Comparison of ENCODE assay signal across 28 cellular contexts in genomic region chr13:110637747-110638146, GRCh38. TPM values are rescaled to one million over a fixed set of nuclear protein-coding genes. Genes with fewer than 3 reads are reported as not detected.
DNase-seq lines count a peak whose midpoint lies in the region; ATAC-seq and TF ChIP-seq lines count a peak whose summit lies in the region.
"Had no signal": no experiment of that assay in that cellular context is flagged by ENCODE, and none has a peak within 500 bp of the region (broad histone marks: within the 10 kb centered on the region; RNA-seq: fewer than 3 reads in every experiment).

No MANE protein-coding gene starts in this region.

- no peaks in the 10 kb centered on the region for H3K9me3 Mint-ChIP-seq in stimulated activated naive CD8-positive, alpha-beta T cell treated with anti-CD3 and anti-CD28 coated beads, Interleukin-15, amount 100 ng/mL, for 72 hours
- no peaks in the 10 kb centered on the region for H3K9me3 Mint-ChIP-seq in endodermal cell
- H3K9me3 Mint-ChIP-seq: activated CD4-positive, alpha-beta memory T cell treated with anti-CD3 and anti-CD28 coated beads for 36 hours; activated naive CD4-positive, alpha-beta T cell treated with anti-CD3 and anti-CD28 coated beads for 36 hours; effector memory CD8-positive, alpha-beta T cell; immature natural killer cell; memory B cell; nephron progenitor cell had no signal

- 81 to 92% methylated on average over 5 to 6 of the region's 6 CpGs for WGBS in endodermal cell (ENCODE audit: insufficient coverage in 1 of 2, insufficient read length in 1 of 2), 2 experiments

- H3K36me3 ChIP-seq in endodermal cell (ENCODE audit: control insufficient read depth, insufficient read depth, low read length): peaks cover 77% of the 10 kb centered on the region
- H3K36me3 ChIP-seq: uterus had no signal

- no peaks in the 10 kb centered on the region for H3K4me1 Mint-ChIP-seq in stimulated activated naive CD8-positive, alpha-beta T cell treated with anti-CD3 and anti-CD28 coated beads, Interleukin-15, amount 100 ng/mL, for 72 hours
- peaks cover 28% of the 10 kb centered on the region for H3K4me1 Mint-ChIP-seq in endodermal cell
- H3K4me1 Mint-ChIP-seq: immature natural killer cell, memory B cell, T-helper 17 cell had no signal

- peaks cover 18% of the 10 kb centered on the region for H3K4me1 ChIP-seq in endodermal cell (ENCODE audit: control insufficient read depth, insufficient read depth, low read length)
- H3K4me1 ChIP-seq: pancreas, uterus had no signal

- H3K27me3 ChIP-seq in endodermal cell (ENCODE audit: control insufficient read depth, insufficient read depth, low read length, poor library complexity, severe bottlenecking): no peaks in the 10 kb centered on the region
- H3K27me3 ChIP-seq: BLaER1, pancreas, stomach, uterus had no signal

- no peaks in the 10 kb centered on the region for H3K9me3 ChIP-seq in endodermal cell (ENCODE audit: control insufficient read depth, low read length)
- H3K9me3 ChIP-seq: BLaER1, pancreas, stomach, uterus had no signal

- no peak overlapping the region for H3K9ac ChIP-seq in endodermal cell (ENCODE audit: extremely low read depth, low read length, poor library complexity, severe bottlenecking)
- H3K9ac ChIP-seq: BLaER1 had no signal

- peak overlapping the region; percentile 71 to 74 for H3K27ac Mint-ChIP-seq in stimulated activated naive CD8-positive, alpha-beta T cell treated with anti-CD3 and anti-CD28 coated beads, Interleukin-15, amount 100 ng/mL, for 72 hours
- H3K27ac Mint-ChIP-seq in endodermal cell: no peak overlapping the region
- H3K27ac Mint-ChIP-seq: activated CD4-positive, alpha-beta memory T cell treated with anti-CD3 and anti-CD28 coated beads for 36 hours; activated naive CD4-positive, alpha-beta T cell treated with anti-CD3 and anti-CD28 coated beads for 36 hours; effector memory CD8-positive, alpha-beta T cell; immature natural killer cell; memory B cell had no signal

- no peak overlapping the region for H3K4me3 Mint-ChIP-seq in stimulated activated naive CD8-positive, alpha-beta T cell treated with anti-CD3 and anti-CD28 coated beads, Interleukin-15, amount 100 ng/mL, for 72 hours
- H3K4me3 Mint-ChIP-seq in endodermal cell: no peak overlapping the region
- H3K4me3 Mint-ChIP-seq: activated CD4-positive, alpha-beta memory T cell treated with anti-CD3 and anti-CD28 coated beads for 36 hours; activated naive CD4-positive, alpha-beta T cell treated with anti-CD3 and anti-CD28 coated beads for 36 hours; effector memory CD8-positive, alpha-beta T cell; immature natural killer cell; memory B cell; nephron progenitor cell; T-helper 17 cell had no signal

- TF ChIP-seq CTCF in endodermal cell (conservative IDR thresholded peaks at IDR 0.05): no peak

- no peak for ATAC-seq in stimulated activated naive CD8-positive, alpha-beta T cell treated with anti-CD3 and anti-CD28 coated beads, Interleukin-15, amount 100 ng/mL, for 72 hours
- no peak for ATAC-seq in stimulated activated naive CD8-positive, alpha-beta T cell treated with anti-CD3 and anti-CD28 coated beads, Interleukin-15, Interleukin-2, amounts not matched to agents 100 U/mL and 50 U/mL, for 24 hours
- no peak for ATAC-seq in GM19351 (IDR thresholded peaks at IDR 0.05; ENCODE audit: unreplicated experiment)
- ATAC-seq: effector memory CD8-positive, alpha-beta T cell; left cardiac atrium; T-helper 17 cell had no signal

- no peaks in the 10 kb centered on the region for H3K27me3 Mint-ChIP-seq in stimulated activated naive CD8-positive, alpha-beta T cell treated with anti-CD3 and anti-CD28 coated beads, Interleukin-15, amount 100 ng/mL, for 72 hours
- no peaks in the 10 kb centered on the region for H3K27me3 Mint-ChIP-seq in endodermal cell (ENCODE audit: insufficient read depth)
- H3K27me3 Mint-ChIP-seq: activated CD4-positive, alpha-beta memory T cell treated with anti-CD3 and anti-CD28 coated beads for 36 hours; effector memory CD8-positive, alpha-beta T cell; memory B cell; T-helper 17 cell had no signal

- no peak for DNase-seq in stimulated activated naive CD8-positive, alpha-beta T cell treated with anti-CD3 and anti-CD28 coated beads, Interleukin-15, amount 100 ng/mL, for 72 hours
- DNase-seq in stimulated activated naive CD8-positive, alpha-beta T cell treated with anti-CD3 and anti-CD28 coated beads, Interleukin-15, Interleukin-2, amounts not matched to agents 100 U/mL and 50 U/mL, for 24 hours: no peak
- peak; percentile 74 for DNase-seq in NCI-H510A treated with DMSO at 0.1 percent for 48 hours (lab: John Stamatoyannopoulos, UW)
- peak; percentile 44 for DNase-seq in endodermal cell
- no peak for DNase-seq in activated CD4-positive, CD25-positive, alpha-beta regulatory T cell treated with anti-CD3 and anti-CD28 coated beads, Interleukin-2, amount 50 U/mL, for 72 hours
- DNase-seq in H4 (ENCODE audit: low spot score): no peak
- DNase-seq: activated CD4-positive, alpha-beta memory T cell treated with anti-CD3 and anti-CD28 coated beads for 36 hours; activated CD4-positive, alpha-beta T cell treated with anti-CD3 and anti-CD28 coated beads for 1 hour; activated CD8-positive, alpha-beta memory T cell treated with anti-CD3 and anti-CD28 coated beads, Interleukin-2, amount 50 U/mL, for 4 hours; activated naive CD4-positive, alpha-beta T cell treated with anti-CD3 and anti-CD28 coated beads for 36 hours; cortex of kidney; DMS53; effector memory CD8-positive, alpha-beta T cell; erythroblast; immature natural killer cell; left cardiac atrium; NCI-H1048; NCI-H187; NCI-H226; nephron progenitor cell; pancreas; small intestine; stomach; T-helper 17 cell; uterus had no signal

- H3K36me3 Mint-ChIP-seq in endodermal cell (ENCODE audit: low read depth): peaks cover 78% of the 10 kb centered on the region

- H3K4me3 ChIP-seq in endodermal cell (ENCODE audit: low read length): no peak overlapping the region
- H3K4me3 ChIP-seq: BLaER1, pancreas, stomach, uterus had no signal

- H3K27ac ChIP-seq in endodermal cell (ENCODE audit: low read depth, low read length): no peak overlapping the region
- H3K27ac ChIP-seq: BLaER1, pancreas, stomach, uterus had no signal

RNA-seq across cellular contexts. Expression of gene NAXD, which starts 22.4 kb away (rescaled TPM):
- 10 to 100 TPM; 31.3 to 33.4 TPM for total RNA-seq in endodermal cell
- polyA plus RNA-seq in endodermal cell (2013, experiment 1 of 2): 23.2 TPM
- 22.0 TPM for polyA plus RNA-seq in endodermal cell (2013, experiment 2 of 2)
- 10.0 and 10.1 TPM in 2 replicates for total RNA-seq in H4 (2014; rRNA removed; shearing (Covaris generic))

Comparison
In these comparisons a context has a peak if more than half of its experiments do, and no peak if none do; other contexts are left out.
1. DNase-seq: peak in NCI-H510A treated with DMSO at 0.1 percent for 48 hours (single experiment) and endodermal cell (single experiment); none in stimulated activated naive CD8-positive, alpha-beta T cell treated with anti-CD3 and anti-CD28 coated beads, Interleukin-15, amount 100 ng/mL, for 72 hours (0 of 2), stimulated activated naive CD8-positive, alpha-beta T cell treated with anti-CD3 and anti-CD28 coated beads, Interleukin-15, Interleukin-2, amounts not matched to agents 100 U/mL and 50 U/mL, for 24 hours (single experiment), activated CD4-positive, CD25-positive, alpha-beta regulatory T cell treated with anti-CD3 and anti-CD28 coated beads, Interleukin-2, amount 50 U/mL, for 72 hours (single experiment) and H4 (single experiment).